In the genomic region with DNA sequence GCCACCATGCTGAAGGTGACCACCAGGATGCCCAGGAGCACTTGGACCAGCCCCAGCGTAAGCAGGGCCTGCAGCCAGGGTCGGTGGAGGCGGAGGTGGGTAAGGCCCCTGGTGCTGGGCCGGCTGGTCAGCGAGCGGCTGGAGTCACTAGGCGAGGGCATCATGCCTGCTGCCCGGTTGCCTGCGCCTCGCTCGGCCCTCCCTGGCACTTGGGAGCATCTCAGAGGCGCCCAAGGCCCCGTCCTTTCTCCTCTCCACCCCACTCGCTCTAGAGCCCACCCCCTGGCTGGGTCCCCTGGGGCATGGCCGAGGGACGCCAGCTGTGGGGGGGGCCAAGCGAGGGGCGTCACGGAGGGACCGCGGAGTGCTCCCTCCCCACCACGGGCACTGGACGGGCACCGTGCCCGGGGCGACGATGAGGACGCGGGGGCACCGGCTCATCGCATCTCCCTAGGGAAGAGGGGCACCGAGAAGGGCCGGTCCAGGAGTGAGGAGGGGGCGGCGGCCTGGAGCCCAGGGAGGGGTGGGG, we compare ENCODE assay signal across 8 cellular contexts. TPM values are rescaled to one million over a fixed set of nuclear protein-coding genes. Genes with fewer than 3 reads are reported as not detected.
DNase-seq lines count a peak whose midpoint lies in the region; ATAC-seq and TF ChIP-seq lines count a peak whose summit lies in the region.

No MANE protein-coding gene starts in this region.

- no peaks in the 10 kb centered on the region for H3K9me3 Mint-ChIP-seq in immature natural killer cell
- no peaks in the 10 kb centered on the region for H3K9me3 Mint-ChIP-seq in stimulated activated naive CD8-positive, alpha-beta T cell treated with anti-CD3 and anti-CD28 coated beads, Interleukin-15, amount 100 ng/mL, for 72 hours

- peak overlapping the region; percentile 77 to 83 (median 80) for H3K4me3 Mint-ChIP-seq in immature natural killer cell
- H3K4me3 Mint-ChIP-seq in stimulated activated naive CD8-positive, alpha-beta T cell treated with anti-CD3 and anti-CD28 coated beads, Interleukin-15, amount 100 ng/mL, for 72 hours, result peak overlapping the region; percentile 84 to 93

- H3K4me1 Mint-ChIP-seq in immature natural killer cell, result peaks cover 30 to 33% of the 10 kb centered on the region in 2 donors
- H3K4me1 Mint-ChIP-seq in stimulated activated naive CD8-positive, alpha-beta T cell treated with anti-CD3 and anti-CD28 coated beads, Interleukin-15, amount 100 ng/mL, for 72 hours, result peaks cover 55% of the 10 kb centered on the region

- no peak for TF ChIP-seq CTCF in AG04449 (IDR thresholded peaks at IDR 0.05; ENCODE audit: insufficient read depth, low read length, missing control alignments)
- TF ChIP-seq CTCF in ascending aorta (IDR thresholded peaks at IDR 0.05), result no peak

- ATAC-seq in stimulated activated naive CD8-positive, alpha-beta T cell treated with anti-CD3 and anti-CD28 coated beads, Interleukin-15, amount 100 ng/mL, for 72 hours, result peak; percentile 8
- ATAC-seq in GM19328 (IDR thresholded peaks at IDR 0.05; ENCODE audit: unreplicated experiment) (no peak), HG03025 (IDR thresholded peaks at IDR 0.05; ENCODE audit: low FRiP score, unreplicated experiment) (no peak), HG02678 (IDR thresholded peaks at IDR 0.05; ENCODE audit: unreplicated experiment) (no peak)

- H3K27me3 ChIP-seq in H7 (ENCODE audit: control insufficient read depth, insufficient read depth, low read length), result peaks cover 18% of the 10 kb centered on the region
- H3K27me3 ChIP-seq in ascending aorta, result no peaks in the 10 kb centered on the region

- no peak for DNase-seq in AG04449 (ENCODE audit: low read depth, low spot score)
- peak; percentile 79 for DNase-seq in H7
- DNase-seq in ascending aorta (ENCODE audit: low spot score in 2 of 2), result no peak
- DNase-seq in immature natural killer cell, result no peak
- DNase-seq in stimulated activated naive CD8-positive, alpha-beta T cell treated with anti-CD3 and anti-CD28 coated beads, Interleukin-15, amount 100 ng/mL, for 72 hours, result no peak

- intact Hi-C loops in ascending aorta (cut with DNase I), result loop anchor here (1.0 to 5.0 kb wide), 3 partner anchors 23 to 123 kb away; a partner anchor contains a TSS

- no peaks in the 10 kb centered on the region; the same call in 1 of the 2 replicates for H3K36me3 ChIP-seq in H7 (replicated peaks; ENCODE audit: control insufficient read depth, insufficient read depth, low read length)
- H3K36me3 ChIP-seq in ascending aorta, result peaks cover 6 to 16% of the 10 kb centered on the region in 2 donors

- POLR2A ChIA-PET in AG04449 (lab: Yijun Ruan, JAX), result interaction anchor here (0.7 to 1.0 kb wide), 4 partner anchors 12 to 69 kb away, joined by 3 to 4 read pairs (median 3); no protein-coding TSS in a partner anchor

- H3K9me3 ChIP-seq in ascending aorta, result no peaks in the 10 kb centered on the region

- CTCF ChIA-PET in AG04449 (lab: Yijun Ruan, JAX), result interaction anchor here (1.1 to 11.3 kb wide), 5 partner anchors 9 to 354 kb away, joined by 3 to 253 read pairs (median 12); a partner anchor contains a TSS

- no peak overlapping the region for H3K27ac Mint-ChIP-seq in immature natural killer cell
- H3K27ac Mint-ChIP-seq in stimulated activated naive CD8-positive, alpha-beta T cell treated with anti-CD3 and anti-CD28 coated beads, Interleukin-15, amount 100 ng/mL, for 72 hours, result peak overlapping the region; percentile 79 to 88

- H3K27ac ChIP-seq in ascending aorta, result peak overlapping the region; percentile 97 to 98

- peaks cover 6 to 17% (median 12%) of the 10 kb centered on the region in 3 donors for H3K36me3 Mint-ChIP-seq in immature natural killer cell

- H3K4me3 ChIP-seq in AG04449 (ENCODE audit: low read depth, low read length) (peak overlapping the region; percentile 81), H7 (ENCODE audit: insufficient read depth, low read depth, low read length) (peak overlapping the region; percentile 87), ascending aorta (peak overlapping the region; percentile 82 to 83)

- peaks cover 0 to 2% (median 0%) of the 10 kb centered on the region in 3 donors for H3K27me3 Mint-ChIP-seq in immature natural killer cell (ENCODE audit: low read depth in 3 of 3)
- no peaks in the 10 kb centered on the region for H3K27me3 Mint-ChIP-seq in stimulated activated naive CD8-positive, alpha-beta T cell treated with anti-CD3 and anti-CD28 coated beads, Interleukin-15, amount 100 ng/mL, for 72 hours

- H3K4me1 ChIP-seq in ascending aorta, result peaks cover 16 to 27% of the 10 kb centered on the region in 2 donors

RNA-seq across cellular contexts. Expression of a gene that starts 0.5 kb away (rescaled TPM):
- total RNA-seq in H7 (2014; rRNA removed; shearing (Covaris generic)), result 9.4 and 14.7 TPM in 2 replicates
- total RNA-seq in ascending aorta, result 34.5 TPM
- polyA plus RNA-seq in immature natural killer cell, result 1 to 10 TPM in 1 of 3 donors, under 1 TPM in 2; 0.64 to 1.3 (median 0.79) TPM

RNA-seq across cellular contexts. Expression of a gene that starts 7.4 kb away (rescaled TPM):
- 59.4 and 61.4 TPM in 2 replicates for total RNA-seq in H7 (2014; rRNA removed; shearing (Covaris generic))
- total RNA-seq in ascending aorta, result 63.6 TPM
- 100 to 1,000 TPM; 101 to 182 (median 140) TPM for polyA plus RNA-seq in immature natural killer cell

RNA-seq across cellular contexts. Expression of a gene that starts 18.5 kb away (rescaled TPM):
- total RNA-seq in H7 (2014; rRNA removed; shearing (Covaris generic)), result 38.7 and 48.6 TPM in 2 replicates
- total RNA-seq in ascending aorta, result 32.1 TPM
- 10 to 100 TPM in 1 of 3 donors, 1 to 10 TPM in 2; 5.8 to 15.6 (median 6.2) TPM for polyA plus RNA-seq in immature natural killer cell

RNA-seq across cellular contexts. Expression of a gene that starts 22.5 kb away (rescaled TPM):
- 5.1 and 7.7 TPM in 2 replicates for total RNA-seq in H7 (2014; rRNA removed; shearing (Covaris generic))
- 2.6 TPM for total RNA-seq in ascending aorta
- polyA plus RNA-seq in immature natural killer cell, result under 1 TPM in 1 of 3 donors, not detected in 2; 0.52 TPM

RNA-seq across cellular contexts. Expression of a gene that starts 46.3 kb away (rescaled TPM):
- 180 and 221 TPM in 2 replicates for total RNA-seq in H7 (2014; rRNA removed; shearing (Covaris generic))
- total RNA-seq in ascending aorta, result 23.9 TPM
- polyA plus RNA-seq in immature natural killer cell, result 10 to 100 TPM; 51.1 to 62.6 (median 55.1) TPM

Comparison
In these comparisons a context has a peak if more than half of its experiments do, and no peak if none do; other contexts are left out.
1. H3K27ac Mint-ChIP-seq: peak in stimulated activated naive CD8-positive, alpha-beta T cell treated with anti-CD3 and anti-CD28 coated beads, Interleukin-15, amount 100 ng/mL, for 72 hours (2 of 2); none in immature natural killer cell (0 of 6).
2. Peak in every context shown above with its lines, with median percentiles within 50 percentile points of each other: H3K4me3 ChIP-seq.